Comparison of ENCODE assay signal across 15 cellular contexts in the genomic region with DNA sequence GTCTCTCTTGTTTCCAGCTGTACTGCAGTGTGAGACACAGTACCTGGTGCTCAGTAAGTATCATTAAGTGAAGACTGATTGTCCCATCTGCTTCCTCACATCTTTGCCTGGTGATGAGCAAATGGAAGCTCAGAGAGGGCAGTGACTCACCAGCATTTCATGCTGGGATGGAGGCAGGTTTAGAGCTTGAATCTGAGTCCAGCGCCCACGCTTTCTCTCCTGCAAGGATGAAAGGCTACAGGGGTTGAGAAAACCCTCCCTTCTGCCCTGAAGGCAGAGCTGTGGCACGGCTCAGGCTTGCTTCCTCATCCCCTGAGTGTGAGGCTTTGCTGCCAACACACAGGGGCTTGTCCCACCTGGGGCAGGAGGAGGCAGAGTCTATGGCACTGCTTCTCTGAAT. TPM values are rescaled to one million over a fixed set of nuclear protein-coding genes. Genes with fewer than 3 reads are reported as not detected.
DNase-seq lines count a peak whose midpoint lies in the region; ATAC-seq and TF ChIP-seq lines count a peak whose summit lies in the region.
"Had no signal": no experiment of that assay in that cellular context is flagged by ENCODE, and none has a peak within 500 bp of the region (broad histone marks: within the 10 kb centered on the region; RNA-seq: fewer than 3 reads in every experiment).

No MANE protein-coding gene starts in this region.

- DNase-seq in AG08396 (ENCODE audit: low spot score) (peak; percentile 29), HCEC 1CT (peak; percentile 72), astrocyte of the cerebellum (ENCODE audit: low read depth) (peak; percentile 28), iris pigment epithelial cell (ENCODE audit: low read depth) (peak; percentile 82), posterior vena cava (ENCODE audit: low spot score) (no peak), omental fat pad (ENCODE audit: low spot score) (no peak)
- DNase-seq: foreskin melanocyte, NCI-H1105, NCI-H748 treated with DMSO at 0.1 percent for 48 hours, upper lobe of left lung had no signal

- no peak overlapping the region for H3K4me3 ChIP-seq in astrocyte of the cerebellum (ENCODE audit: low read depth, low read length)
- H3K4me3 ChIP-seq: GM12878, upper lobe of left lung had no signal

- ATAC-seq in HG02973 (IDR thresholded peaks at IDR 0.05; ENCODE audit: unreplicated experiment) (no peak), omental fat pad (ENCODE audit: low FRiP score) (no peak), GM19328 (IDR thresholded peaks at IDR 0.05; ENCODE audit: unreplicated experiment) (no peak)
- ATAC-seq: GM12878 had no signal

- no peak for TF ChIP-seq CTCF in astrocyte of the cerebellum (IDR thresholded peaks at IDR 0.05; ENCODE audit: low read depth, low read length, missing control alignments)
- TF ChIP-seq CTCF in omental fat pad (IDR thresholded peaks at IDR 0.05) = no peak

- intact Hi-C loops in posterior vena cava (cut with DNase I) = no loop called here

- in situ Hi-C loops in astrocyte of the cerebellum (cut with HindIII; ENCODE audit: low sequenced_read_pairs) = no loop called here

RNA-seq across cellular contexts. Expression of gene RNF112, which starts 1.5 kb away (rescaled TPM):
- 10 to 100 TPM in 1 of 2 donors, 1 to 10 TPM in 1; 8.4 to 12.6 TPM for total RNA-seq in posterior vena cava
- 1 to 10 TPM in 3 of 4 donors, under 1 TPM in 1; 0.44 to 3.0 (median 1.7) TPM for total RNA-seq in omental fat pad
- total RNA-seq: Caco-2, GM12878 had no signal

RNA-seq across cellular contexts. Expression of gene MFAP4, which starts 22.5 kb away (rescaled TPM):
- total RNA-seq in posterior vena cava = 100 to 1,000 TPM; 231 to 371 TPM
- total RNA-seq in omental fat pad = 100 to 1,000 TPM in 2 of 4 donors, 10 to 100 TPM in 2; 79.0 to 170 (median 111) TPM
- total RNA-seq: activated CD8-positive, alpha-beta memory T cell treated with anti-CD3 and anti-CD28 coated beads for 36 hours; Caco-2 had no signal

RNA-seq across cellular contexts. Expression of gene MAPK7, which starts 31.2 kb away (rescaled TPM):
- total RNA-seq in posterior vena cava = 10 to 100 TPM; 28.8 to 29.2 TPM
- total RNA-seq in omental fat pad = 10 to 100 TPM; 12.9 to 25.2 (median 21.9) TPM

RNA-seq across cellular contexts. Expression of gene B9D1, which starts 47.0 kb away (rescaled TPM):
- total RNA-seq in posterior vena cava = 1 to 10 TPM; 7.7 to 9.8 TPM
- 10 to 100 TPM in 3 of 4 donors, 1 to 10 TPM in 1; 8.0 to 27.4 (median 18.3) TPM for total RNA-seq in omental fat pad

Comparison
In these comparisons a context has a peak if more than half of its experiments do, and no peak if none do; other contexts are left out.
1. DNase-seq: peak in AG08396 (single experiment), HCEC 1CT (single experiment), astrocyte of the cerebellum (single experiment) and iris pigment epithelial cell (single experiment); none in posterior vena cava (single experiment) and omental fat pad (single experiment).